Comparison of ENCODE assay signal across 1 cellular context in genomic region chr7:26036092-26036491, GRCh38.
TF ChIP-seq lines count a peak whose summit lies in the region.

No MANE protein-coding gene starts in this region.

TF ChIP-seq in HepG2, 621 proteins besides CTCF, POLR2A, EP300 and RAD21 (continued from another document):
- TF ChIP-seq ZBTB33 (CRISPR knock-in tag; IDR thresholded peaks at IDR 0.05): no peak
- TF ChIP-seq ZFP36L1 (CRISPR knock-in tag; IDR thresholded peaks at IDR 0.05): no peak
- no peak for TF ChIP-seq ZNF276 (CRISPR knock-in tag; IDR thresholded peaks at IDR 0.05; ENCODE audit: low read depth)
TF ChIP-seq in HepG2: peak in this region for 1.
